In genomic region chr14:92938890-92939671, GRCh38 we compare ENCODE assay signal across 19 cellular contexts. TPM values are rescaled to one million over a fixed set of nuclear protein-coding genes. Genes with fewer than 3 reads are reported as not detected.
DNase-seq lines count a peak whose midpoint lies in the region; TF ChIP-seq lines count a peak whose summit lies in the region.
"Had no signal": no experiment of that assay in that cellular context is flagged by ENCODE, and none has a peak within 500 bp of the region (broad histone marks: within the 10 kb centered on the region; RNA-seq: fewer than 3 reads in every experiment).

No MANE protein-coding gene starts in this region.

- CTCF ChIA-PET in activated CD4-positive, alpha-beta memory T cell treated with anti-CD3 and anti-CD28 coated beads for 36 hours (lab: Charles Lee) = interaction anchor here (1.3 kb wide), 1 partner anchor 13 kb away, joined by 6 read pairs; no protein-coding TSS in a partner anchor
- CTCF ChIA-PET in activated CD4-positive, alpha-beta memory T cell treated with anti-CD3 and anti-CD28 coated beads, Interleukin-2, amount 10 ng/mL, durations not matched to agents 7 days and 5 days (lab: Charles Lee) = interaction anchor here (1.2 kb wide), 1 partner anchor 13 kb away, joined by 3 read pairs; no protein-coding TSS in a partner anchor

- H3K36me3 Mint-ChIP-seq in activated CD4-positive, alpha-beta memory T cell treated with anti-CD3 and anti-CD28 coated beads for 36 hours = no peaks in the 10 kb centered on the region
- H3K36me3 Mint-ChIP-seq in activated CD4-positive, alpha-beta memory T cell treated with anti-CD3 and anti-CD28 coated beads, Interleukin-2, amount 10 ng/mL, durations not matched to agents 7 days and 5 days (ENCODE audit: low read depth) = no peaks in the 10 kb centered on the region
- peaks cover 46% of the 10 kb centered on the region for H3K36me3 Mint-ChIP-seq in activated T-cell treated with anti-CD3 and anti-CD28 coated beads, Interleukin-2, amount 50 U/mL, for 24 hours (ENCODE audit: low read depth)

- H3K79me1 ChIP-seq in neuronal stem cell (ENCODE audit: low read depth, low read length) = no peaks in the 10 kb centered on the region

- no peak overlapping the region for H3K4me2 ChIP-seq in neuronal stem cell (ENCODE audit: insufficient read depth, low read length, poor library complexity, severe bottlenecking)

- peak overlapping the region; percentile 27 for H2AK5ac ChIP-seq in neuronal stem cell (ENCODE audit: low read depth, low read length)

- no peaks in the 10 kb centered on the region for H3K9me3 ChIP-seq in neuronal stem cell (replicated peaks in 1 of 2; ENCODE audit: control insufficient read depth in 2 of 2, insufficient read depth in 1 of 2, low read depth in 1 of 2, low read length in 2 of 2)
- H3K9me3 ChIP-seq: BLaER1 treated with 17β-estradiol and CSF1 and Interleukin-3, amounts not matched to agents 10 nM and 100 nM; HAP-1 had no signal

- no peak overlapping the region for H3K18ac ChIP-seq in neuronal stem cell (ENCODE audit: low read length)

- H3K27me3 ChIP-seq in dorsolateral prefrontal cortex (no peaks in the 10 kb centered on the region), neuronal stem cell (ENCODE audit: control insufficient read depth in 3 of 3, insufficient read depth in 3 of 3, low read depth in 1 of 3, low read length in 3 of 3) (no peaks in the 10 kb centered on the region)
- H3K27me3 ChIP-seq: BLaER1 treated with 17β-estradiol and CSF1 and Interleukin-3, amounts not matched to agents 10 nM and 100 nM had no signal

- H3K27ac ChIP-seq in dorsolateral prefrontal cortex (peak overlapping the region in 44 of 59 donors; percentile 5 to 76 (median 50)), neuronal stem cell (replicated peaks; ENCODE audit: low read length) (no peak overlapping the region)
- H3K27ac ChIP-seq: BLaER1 treated with 17β-estradiol and CSF1 and Interleukin-3, amounts not matched to agents 10 nM and 100 nM had no signal

- TF ChIP-seq POLR2A in lower leg skin (IDR thresholded peaks at IDR 0.05) = no peak

- no peak for TF ChIP-seq RAD21 in Ishikawa (IDR thresholded peaks at IDR 0.05; ENCODE audit: low read depth)

- H4K91ac ChIP-seq in neuronal stem cell (ENCODE audit: low read depth, low read length, poor library complexity) = no peak overlapping the region

- H2BK15ac ChIP-seq in neuronal stem cell (ENCODE audit: low read length) = no peak overlapping the region

- TF ChIP-seq EP300 in Ishikawa (IDR thresholded peaks at IDR 0.05; ENCODE audit: borderline replicate concordance) = no peak

- H3K23ac ChIP-seq in neuronal stem cell (ENCODE audit: low read depth, low read length, poor library complexity) = peak overlapping the region; percentile 61

- H3K14ac ChIP-seq in neuronal stem cell (ENCODE audit: low read length) = peak overlapping the region; percentile 79

- H3K9me3 Mint-ChIP-seq in activated CD4-positive, alpha-beta memory T cell treated with anti-CD3 and anti-CD28 coated beads for 36 hours = no peaks in the 10 kb centered on the region
- H3K9me3 Mint-ChIP-seq in activated CD4-positive, alpha-beta memory T cell treated with anti-CD3 and anti-CD28 coated beads, Interleukin-2, amount 10 ng/mL, durations not matched to agents 7 days and 5 days = no peaks in the 10 kb centered on the region
- H3K9me3 Mint-ChIP-seq in activated T-cell treated with anti-CD3 and anti-CD28 coated beads, Interleukin-2, amount 50 U/mL, for 24 hours = no peaks in the 10 kb centered on the region
- H3K9me3 Mint-ChIP-seq: CD8-positive, alpha-beta T cell had no signal

- no peaks in the 10 kb centered on the region for H3K36me3 ChIP-seq in neuronal stem cell (replicated peaks in 1 of 2; ENCODE audit: control insufficient read depth in 2 of 2, insufficient read depth in 2 of 2, low read length in 2 of 2)

- peak overlapping the region; percentile 17 for H2BK5ac ChIP-seq in neuronal stem cell (ENCODE audit: low read length)

- H3K27me3 Mint-ChIP-seq in activated CD4-positive, alpha-beta memory T cell treated with anti-CD3 and anti-CD28 coated beads for 36 hours = no peaks in the 10 kb centered on the region
- H3K27me3 Mint-ChIP-seq in activated CD4-positive, alpha-beta memory T cell treated with anti-CD3 and anti-CD28 coated beads, Interleukin-2, amount 10 ng/mL, durations not matched to agents 7 days and 5 days = no peaks in the 10 kb centered on the region
- H3K27me3 Mint-ChIP-seq in activated T-cell treated with anti-CD3 and anti-CD28 coated beads, Interleukin-2, amount 50 U/mL, for 24 hours = no peaks in the 10 kb centered on the region

- no peak overlapping the region for H3K4me3 Mint-ChIP-seq in activated CD4-positive, alpha-beta memory T cell treated with anti-CD3 and anti-CD28 coated beads for 36 hours
- no peak overlapping the region for H3K4me3 Mint-ChIP-seq in activated CD4-positive, alpha-beta memory T cell treated with anti-CD3 and anti-CD28 coated beads, Interleukin-2, amount 10 ng/mL, durations not matched to agents 7 days and 5 days
- no peak overlapping the region for H3K4me3 Mint-ChIP-seq in activated T-cell treated with anti-CD3 and anti-CD28 coated beads, Interleukin-2, amount 50 U/mL, for 24 hours
- H3K4me3 Mint-ChIP-seq: CD8-positive, alpha-beta T cell had no signal

- TF ChIP-seq CTCF in dorsolateral prefrontal cortex (IDR thresholded peaks at IDR 0.05 in 54 of 56, conservative IDR thresholded peaks at IDR 0.05 in 2 of 56; ENCODE audit: low read depth in 1 of 56, partially characterized antibody in 56 of 56) = no peak
- TF ChIP-seq CTCF in lower leg skin (IDR thresholded peaks at IDR 0.05) = no peak

- POLR2A ChIA-PET in activated CD4-positive, alpha-beta memory T cell treated with anti-CD3 and anti-CD28 coated beads for 36 hours (lab: Charles Lee) = no interaction called here
- POLR2A ChIA-PET in activated CD4-positive, alpha-beta memory T cell treated with anti-CD3 and anti-CD28 coated beads, Interleukin-2, amount 10 ng/mL, durations not matched to agents 7 days and 5 days (lab: Charles Lee) = no interaction called here

- H3K4me1 ChIP-seq in neuronal stem cell (ENCODE audit: control insufficient read depth in 2 of 2, insufficient read depth in 1 of 2, low read depth in 1 of 2, low read length in 2 of 2) = no peaks in the 10 kb centered on the region
- H3K4me1 ChIP-seq: HAP-1 had no signal

- no peak overlapping the region for H3K4ac ChIP-seq in neuronal stem cell (ENCODE audit: low read length)

- H2BK120ac ChIP-seq in neuronal stem cell (ENCODE audit: low read depth, low read length) = peak overlapping the region; percentile 50

- DNase-seq in activated CD4-positive, alpha-beta memory T cell treated with anti-CD3 and anti-CD28 coated beads for 36 hours = no peak
- DNase-seq in activated CD4-positive, alpha-beta memory T cell treated with anti-CD3 and anti-CD28 coated beads, Interleukin-2, amount 10 ng/mL, durations not matched to agents 7 days and 5 days = no peak
- DNase-seq in dorsolateral prefrontal cortex = no peak
- no peak for DNase-seq in neuronal stem cell (ENCODE audit: low spot score)
- DNase-seq in NCI-H345 (lab: John Stamatoyannopoulos, UW) = no peak
- DNase-seq in lower leg skin (ENCODE audit: low spot score in 2 of 2) = no peak
- no peak for DNase-seq in activated T-cell treated with anti-CD3 and anti-CD28 coated beads, Interleukin-2, amount 50 U/mL, for 24 hours
- DNase-seq: 8988T; CD8-positive, alpha-beta T cell; DMS 273 treated with DMSO at 0.1 percent for 48 hours; DND-41; EL had no signal

- WGBS in neuronal stem cell (ENCODE audit: extremely low coverage in 2 of 2, insufficient read length in 2 of 2, insufficient replicate concordance in 1 of 2), 2 donors = no CpG with 5 or more reads among the region's 27 CpGs
- WGBS in lower leg skin, 2 donors = 75 to 82% methylated on average over 20 to 21 of the region's 27 CpGs

- no peak overlapping the region for H2AFZ ChIP-seq in neuronal stem cell (ENCODE audit: low read length)

- H4K8ac ChIP-seq in neuronal stem cell (ENCODE audit: low read depth, low read length) = peak overlapping the region; percentile 30

- intact Hi-C loops in activated CD4-positive, alpha-beta memory T cell treated with anti-CD3 and anti-CD28 coated beads for 36 hours (cut with micrococcal nuclease) = no loop called here
- intact Hi-C loops in dorsolateral prefrontal cortex (cut with DNase I) = no loop called here
- intact Hi-C loops in lower leg skin (cut with DNase I; ENCODE audit: low total_unique reads) = no loop called here

- no peaks in the 10 kb centered on the region for H3K4me1 Mint-ChIP-seq in activated CD4-positive, alpha-beta memory T cell treated with anti-CD3 and anti-CD28 coated beads for 36 hours (ENCODE audit: low read depth)
- H3K4me1 Mint-ChIP-seq in activated CD4-positive, alpha-beta memory T cell treated with anti-CD3 and anti-CD28 coated beads, Interleukin-2, amount 10 ng/mL, durations not matched to agents 7 days and 5 days = peaks cover 1% of the 10 kb centered on the region
- H3K4me1 Mint-ChIP-seq in activated T-cell treated with anti-CD3 and anti-CD28 coated beads, Interleukin-2, amount 50 U/mL, for 24 hours (ENCODE audit: low read depth) = peaks cover 10% of the 10 kb centered on the region

- H2BK12ac ChIP-seq in neuronal stem cell (ENCODE audit: low read length) = no peak overlapping the region

- H3K4me3 ChIP-seq in dorsolateral prefrontal cortex (no peak overlapping the region), neuronal stem cell (ENCODE audit: low read length in 2 of 2) (no peak overlapping the region), lower leg skin (ENCODE audit: low read depth, poor library complexity, severe bottlenecking) (no peak overlapping the region)
- H3K4me3 ChIP-seq: BLaER1 treated with 17β-estradiol and CSF1 and Interleukin-3, amounts not matched to agents 10 nM and 100 nM; GM12878; HAP-1 had no signal

- no peak overlapping the region for H3K9ac ChIP-seq in neuronal stem cell (ENCODE audit: low read depth, low read length, poor library complexity)
- H3K9ac ChIP-seq: BLaER1 treated with 17β-estradiol and CSF1 and Interleukin-3, amounts not matched to agents 10 nM and 100 nM had no signal

- H3K27ac Mint-ChIP-seq in activated CD4-positive, alpha-beta memory T cell treated with anti-CD3 and anti-CD28 coated beads for 36 hours = peak overlapping the region; percentile 18
- no peak overlapping the region for H3K27ac Mint-ChIP-seq in activated CD4-positive, alpha-beta memory T cell treated with anti-CD3 and anti-CD28 coated beads, Interleukin-2, amount 10 ng/mL, durations not matched to agents 7 days and 5 days
- no peak overlapping the region for H3K27ac Mint-ChIP-seq in activated T-cell treated with anti-CD3 and anti-CD28 coated beads, Interleukin-2, amount 50 U/mL, for 24 hours
- H3K27ac Mint-ChIP-seq: CD8-positive, alpha-beta T cell had no signal

RNA-seq across cellular contexts. Expression of gene CHGA, which starts 16.1 kb away (rescaled TPM):
- total RNA-seq in activated CD4-positive, alpha-beta memory T cell treated with anti-CD3 and anti-CD28 coated beads for 36 hours = not detected
- not detected for total RNA-seq in activated CD4-positive, alpha-beta memory T cell treated with anti-CD3 and anti-CD28 coated beads, Interleukin-2, amount 10 ng/mL, durations not matched to agents 7 days and 5 days
- total RNA-seq in dorsolateral prefrontal cortex (100 to 1,000 TPM; 128 to 561 (median 344) TPM), lower leg skin (1 to 10 TPM in 2 of 4 donors, under 1 TPM in 1, not detected in 1; 0.17 to 1.6 (median 1.5) TPM)
- 0.14 TPM for polyA plus RNA-seq in neuronal stem cell (2013, experiment 1 of 2)
- 0.14 TPM for polyA plus RNA-seq in neuronal stem cell (2013, experiment 2 of 2)
- total RNA-seq: CD8-positive, alpha-beta T cell; H4; HT-29 had no signal
- polyA plus RNA-seq: AG04450 had no signal

Comparison
In these comparisons a context has a peak if more than half of its experiments do, and no peak if none do; other contexts are left out.
1. RNA of gene CHGA, which starts 16.1 kb away (total RNA-seq): 128 to 561 TPM in dorsolateral prefrontal cortex; 0.17 to 1.6 TPM in lower leg skin, not detected in activated CD4-positive, alpha-beta memory T cell treated with anti-CD3 and anti-CD28 coated beads for 36 hours and not detected in activated CD4-positive, alpha-beta memory T cell treated with anti-CD3 and anti-CD28 coated beads, Interleukin-2, amount 10 ng/mL, durations not matched to agents 7 days and 5 days; every median in the first group is over 10 times any median in the second.